16 cellular contexts compared by ENCODE assay signal in genomic region chr4:116724249-116724648, GRCh38.
DNase-seq lines count a peak whose midpoint lies in the region; ATAC-seq and TF ChIP-seq lines count a peak whose summit lies in the region.
"Had no signal": no experiment of that assay in that cellular context is flagged by ENCODE, and none has a peak within 500 bp of the region (broad histone marks: within the 10 kb centered on the region; RNA-seq: fewer than 3 reads in every experiment).

No MANE protein-coding gene starts in this region.

- H3K27ac Mint-ChIP-seq in stimulated activated naive CD8-positive, alpha-beta T cell treated with anti-CD3 and anti-CD28 coated beads, Interleukin-15, amount 100 ng/mL, for 72 hours = no peak overlapping the region
- H3K27ac Mint-ChIP-seq: activated B cell treated with CpG ODN at 0.5 μM for 24 hours, IgD-negative memory B cell had no signal

- H3K4me1 ChIP-seq in Loucy (ENCODE audit: insufficient read depth, low read length, poor library complexity, severe bottlenecking) = no peaks in the 10 kb centered on the region
- H3K4me1 ChIP-seq: ascending aorta had no signal

- H3K4me1 Mint-ChIP-seq in stimulated activated naive CD8-positive, alpha-beta T cell treated with anti-CD3 and anti-CD28 coated beads, Interleukin-15, amount 100 ng/mL, for 72 hours = no peaks in the 10 kb centered on the region
- H3K4me1 Mint-ChIP-seq: activated B cell treated with CpG ODN at 0.5 μM for 24 hours, IgD-negative memory B cell had no signal

- H3K36me3 ChIP-seq in Loucy (ENCODE audit: insufficient read depth, low read length) = no peaks in the 10 kb centered on the region
- H3K36me3 ChIP-seq: ascending aorta had no signal

- no peaks in the 10 kb centered on the region for H3K9me2 ChIP-seq in Loucy (replicated peaks; ENCODE audit: low read depth, low read length)

- no peak overlapping the region for H3K4me3 ChIP-seq in Loucy (ENCODE audit: low read length, poor library complexity, severe bottlenecking)
- H3K4me3 ChIP-seq: ascending aorta, dorsolateral prefrontal cortex had no signal

- no peaks in the 10 kb centered on the region for H3K9me3 Mint-ChIP-seq in stimulated activated naive CD8-positive, alpha-beta T cell treated with anti-CD3 and anti-CD28 coated beads, Interleukin-15, amount 100 ng/mL, for 72 hours
- H3K9me3 Mint-ChIP-seq: activated T-cell treated with anti-CD3 and anti-CD28 coated beads, Interleukin-2, amount 50 U/mL, for 4 hours had no signal

- H3K27me3 Mint-ChIP-seq in stimulated activated naive CD8-positive, alpha-beta T cell treated with anti-CD3 and anti-CD28 coated beads, Interleukin-15, amount 100 ng/mL, for 72 hours = no peaks in the 10 kb centered on the region
- H3K27me3 Mint-ChIP-seq: activated B cell treated with CpG ODN at 0.5 μM for 24 hours, IgD-negative memory B cell had no signal

- no peaks in the 10 kb centered on the region for H3F3A ChIP-seq in Loucy (ENCODE audit: low read depth)

- DNase-seq in stimulated activated naive CD8-positive, alpha-beta T cell treated with anti-CD3 and anti-CD28 coated beads, Interleukin-15, amount 100 ng/mL, for 72 hours = no peak
- DNase-seq in NCI-H2227 (lab: John Stamatoyannopoulos, UW; ENCODE audit: unreplicated experiment) = no peak
- DNase-seq in DMS 273 (lab: John Stamatoyannopoulos, UW; ENCODE audit: unreplicated experiment) = no peak
- DNase-seq: activated B cell treated with CpG ODN at 0.5 μM for 24 hours; activated T-cell treated with anti-CD3 and anti-CD28 coated beads, Interleukin-2, amount 50 U/mL, for 4 hours; dorsolateral prefrontal cortex; NCI-H187; stimulated activated CD4-positive, alpha-beta T cell treated with anti-CD3 and anti-CD28 coated beads, Interleukin-2, amount 100 ng/mL, for 24 hours; stimulated activated naive CD4-positive, alpha-beta T cell had no signal

- H3K9ac ChIP-seq in Loucy (ENCODE audit: low read depth, low read length, poor library complexity, severe bottlenecking) = no peak overlapping the region

- H3K9me3 ChIP-seq in Loucy (ENCODE audit: insufficient read depth, low read depth, low read length) = no peaks in the 10 kb centered on the region
- H3K9me3 ChIP-seq: ascending aorta had no signal

- ATAC-seq in GM18873 (IDR thresholded peaks at IDR 0.05; ENCODE audit: low FRiP score, unreplicated experiment) (peak; percentile 82), GM21576 (IDR thresholded peaks at IDR 0.05; ENCODE audit: unreplicated experiment) (peak; percentile 89), HG03045 (IDR thresholded peaks at IDR 0.05; ENCODE audit: unreplicated experiment) (peak; percentile 88), GM21825 (IDR thresholded peaks at IDR 0.05; ENCODE audit: unreplicated experiment) (no peak)
- no peak for ATAC-seq in stimulated activated naive CD8-positive, alpha-beta T cell treated with anti-CD3 and anti-CD28 coated beads, Interleukin-15, amount 100 ng/mL, for 72 hours
- ATAC-seq: activated T-cell treated with anti-CD3 and anti-CD28 coated beads, Interleukin-2, amount 50 U/mL, for 4 hours had no signal

- no peaks in the 10 kb centered on the region for H3K79me2 ChIP-seq in Loucy (ENCODE audit: insufficient read depth, low read length)

- no peaks in the 10 kb centered on the region for H4K20me1 ChIP-seq in Loucy (ENCODE audit: insufficient read depth, low read length, poor library complexity, severe bottlenecking)

- H2AFZ ChIP-seq in Loucy (ENCODE audit: low read length) = 0 out of 2 replicates have a peak overlapping the region, but pooled peaks have one; percentile 2

- no peaks in the 10 kb centered on the region for H3K27me3 ChIP-seq in Loucy (ENCODE audit: insufficient read depth, low read length, poor library complexity, severe bottlenecking)
- H3K27me3 ChIP-seq: ascending aorta, dorsolateral prefrontal cortex had no signal

- no peak for TF ChIP-seq CTCF in Loucy (conservative IDR thresholded peaks at IDR 0.05; ENCODE audit: low read length)

- no peak overlapping the region for H3K4me2 ChIP-seq in Loucy (ENCODE audit: low read depth, low read length, poor library complexity, severe bottlenecking)

- H3K4me3 Mint-ChIP-seq in stimulated activated naive CD8-positive, alpha-beta T cell treated with anti-CD3 and anti-CD28 coated beads, Interleukin-15, amount 100 ng/mL, for 72 hours = no peak overlapping the region
- H3K4me3 Mint-ChIP-seq: activated B cell treated with CpG ODN at 0.5 μM for 24 hours; activated T-cell treated with anti-CD3 and anti-CD28 coated beads, Interleukin-2, amount 50 U/mL, for 4 hours; IgD-negative memory B cell had no signal

Comparison
In these comparisons a context has a peak if more than half of its experiments do, and no peak if none do; other contexts are left out.
1. ATAC-seq: peak in GM18873 (single experiment), GM21576 (single experiment) and HG03045 (single experiment); none in GM21825 (single experiment) and stimulated activated naive CD8-positive, alpha-beta T cell treated with anti-CD3 and anti-CD28 coated beads, Interleukin-15, amount 100 ng/mL, for 72 hours (single experiment).